Comparison of ENCODE assay signal across 10 cellular contexts in genomic region chr2:219274392-219274921, GRCh38. TPM values are rescaled to one million over a fixed set of nuclear protein-coding genes. Genes with fewer than 3 reads are reported as not detected.
DNase-seq lines count a peak whose midpoint lies in the region; ATAC-seq and TF ChIP-seq lines count a peak whose summit lies in the region.
"Had no signal": no experiment of that assay in that cellular context is flagged by ENCODE, and none has a peak within 500 bp of the region (broad histone marks: within the 10 kb centered on the region; RNA-seq: fewer than 3 reads in every experiment).

No MANE protein-coding gene starts in this region.

- no peaks in the 10 kb centered on the region for H3K36me3 Mint-ChIP-seq in activated CD8-positive, alpha-beta T cell treated with anti-CD3 and anti-CD28 coated beads for 36 hours (ENCODE audit: low read depth)
- H3K36me3 Mint-ChIP-seq: activated naive CD8-positive, alpha-beta T cell had no signal

- H3K9me3 ChIP-seq in RWPE2 (ENCODE audit: severe bottlenecking) (no peaks in the 10 kb centered on the region), fibroblast of lung (ENCODE audit: control insufficient read depth, insufficient read depth, low read depth, low read length) (no peaks in the 10 kb centered on the region), Karpas-422 (ENCODE audit: low read length) (no peaks in the 10 kb centered on the region)

- H3K79me2 ChIP-seq in fibroblast of lung (ENCODE audit: control insufficient read depth, insufficient read depth, low read length) (no peaks in the 10 kb centered on the region), Karpas-422 (ENCODE audit: low read length) (no peaks in the 10 kb centered on the region)

- peak overlapping the region; percentile 75 for H3K4me2 ChIP-seq in fibroblast of lung (ENCODE audit: extremely low read depth, insufficient read depth, low read length)
- no peak overlapping the region for H3K4me2 ChIP-seq in Karpas-422 (ENCODE audit: low read depth, low read length, poor library complexity, severe bottlenecking)

- peaks cover 21% of the 10 kb centered on the region for H3K4me1 Mint-ChIP-seq in activated CD8-positive, alpha-beta T cell treated with anti-CD3 and anti-CD28 coated beads for 36 hours (ENCODE audit: low read depth)

- H3K27me3 Mint-ChIP-seq in activated CD8-positive, alpha-beta T cell treated with anti-CD3 and anti-CD28 coated beads for 36 hours = no peaks in the 10 kb centered on the region
- H3K27me3 Mint-ChIP-seq: activated naive CD8-positive, alpha-beta T cell had no signal

- TF ChIP-seq CTCF in RWPE2 (IDR thresholded peaks at IDR 0.05; ENCODE audit: poor library complexity, severe bottlenecking) = peak; percentile 8
- no peak for TF ChIP-seq CTCF in fibroblast of lung (conservative IDR thresholded peaks at IDR 0.05 in 1 of 2, IDR thresholded peaks at IDR 0.05 in 1 of 2; ENCODE audit: low read depth in 1 of 2, low read length in 2 of 2)
- TF ChIP-seq CTCF in activated CD8-positive, alpha-beta T cell treated with anti-CD3 and anti-CD28 coated beads for 36 hours (IDR thresholded peaks at IDR 0.05) = no peak

- H3K9ac ChIP-seq in fibroblast of lung (ENCODE audit: insufficient read depth, low read length) (no peak overlapping the region), rectal smooth muscle tissue (ENCODE audit: low read length) (no peak overlapping the region), Karpas-422 (ENCODE audit: low read length) (no peak overlapping the region)

- H4K20me1 ChIP-seq in fibroblast of lung (ENCODE audit: control insufficient read depth, extremely low read depth, insufficient read depth, low read length) (no peaks in the 10 kb centered on the region), Karpas-422 (ENCODE audit: insufficient read depth, low read depth, low read length) (peaks cover 4% of the 10 kb centered on the region; the same call in 1 of the 2 replicates)

- H3K4me1 ChIP-seq in RWPE2 (ENCODE audit: insufficient read depth, poor library complexity, severe bottlenecking) (peaks cover 53% of the 10 kb centered on the region), fibroblast of lung (ENCODE audit: control insufficient read depth, extremely low read depth, insufficient read depth, low read length) (peaks cover 23% of the 10 kb centered on the region), rectal smooth muscle tissue (ENCODE audit: control insufficient read depth, insufficient read depth, low read length) (peaks cover 17% of the 10 kb centered on the region), Karpas-422 (ENCODE audit: low read length) (peaks cover 24% of the 10 kb centered on the region)

- no peak overlapping the region for H3K27ac Mint-ChIP-seq in activated CD8-positive, alpha-beta T cell treated with anti-CD3 and anti-CD28 coated beads for 36 hours
- H3K27ac Mint-ChIP-seq: activated naive CD8-positive, alpha-beta T cell had no signal

- H3K4me3 ChIP-seq in RWPE2 (ENCODE audit: severe bottlenecking) (no peak overlapping the region), fibroblast of lung (replicated peaks in 1 of 4; ENCODE audit: control extremely low read depth in 1 of 4, insufficient read depth in 1 of 4, low read depth in 3 of 4, low read length in 4 of 4) (peak overlapping the region in 1 of 4 experiments; percentile 2), rectal smooth muscle tissue (ENCODE audit: low read length) (no peak overlapping the region), Karpas-422 (ENCODE audit: low read length) (no peak overlapping the region)

- intact Hi-C loops in activated CD8-positive, alpha-beta T cell treated with anti-CD3 and anti-CD28 coated beads for 36 hours (cut with micrococcal nuclease) = no loop called here

- H3K4me3 Mint-ChIP-seq in activated CD8-positive, alpha-beta T cell treated with anti-CD3 and anti-CD28 coated beads for 36 hours = no peak overlapping the region
- H3K4me3 Mint-ChIP-seq: activated naive CD8-positive, alpha-beta T cell had no signal

- DNase-seq in ELR (ENCODE audit: low read depth) (peak; percentile 84), RWPE2 (ENCODE audit: low spot score) (no peak), fibroblast of lung (ENCODE audit: low read depth in 2 of 2) (peak; percentile 42 to 89), NCI-H2081 (lab: John Stamatoyannopoulos, UW) (no peak), Karpas-422 (no peak)
- DNase-seq in activated CD8-positive, alpha-beta T cell treated with anti-CD3 and anti-CD28 coated beads for 36 hours = no peak
- DNase-seq in effector CD4-positive, alpha-beta T cell = no peak
- DNase-seq: stimulated activated naive CD4-positive, alpha-beta T cell treated with Interleukin-2 at 50 U/mL for 16 hours had no signal

- H3K27me3 ChIP-seq in RWPE2 (ENCODE audit: insufficient read depth, poor library complexity, severe bottlenecking) (no peaks in the 10 kb centered on the region), fibroblast of lung (ENCODE audit: control insufficient read depth, insufficient read depth, low read length) (peaks cover 7% of the 10 kb centered on the region), rectal smooth muscle tissue (ENCODE audit: control insufficient read depth, insufficient read depth, low read length) (no peaks in the 10 kb centered on the region), Karpas-422 (ENCODE audit: low read length) (no peaks in the 10 kb centered on the region)

- POLR2A ChIA-PET in activated CD8-positive, alpha-beta T cell treated with anti-CD3 and anti-CD28 coated beads for 36 hours (lab: Charles Lee) = interaction anchor here (1.1 to 1.3 kb wide), 2 partner anchors 19 to 57 kb away, joined by 3 read pairs; no protein-coding TSS in a partner anchor

- H3K9me3 Mint-ChIP-seq in activated CD8-positive, alpha-beta T cell treated with anti-CD3 and anti-CD28 coated beads for 36 hours = no peaks in the 10 kb centered on the region

- H3K9me2 ChIP-seq in Karpas-422 (replicated peaks; ENCODE audit: insufficient read depth, low read length) = no peaks in the 10 kb centered on the region

- H3K36me3 ChIP-seq in RWPE2 (ENCODE audit: low read depth) (no peaks in the 10 kb centered on the region), fibroblast of lung (ENCODE audit: control insufficient read depth, insufficient read depth, low read length) (no peaks in the 10 kb centered on the region), rectal smooth muscle tissue (ENCODE audit: control insufficient read depth, insufficient read depth, low read length) (no peaks in the 10 kb centered on the region), Karpas-422 (ENCODE audit: insufficient read depth, low read length) (no peaks in the 10 kb centered on the region)

- H2AFZ ChIP-seq in fibroblast of lung (ENCODE audit: low read length) (peak overlapping the region; percentile 44), Karpas-422 (ENCODE audit: low read length) (no peak overlapping the region)

- CTCF ChIA-PET in activated CD8-positive, alpha-beta T cell treated with anti-CD3 and anti-CD28 coated beads for 36 hours (lab: Charles Lee) = interaction anchor here (0.8 to 15.5 kb wide), 3 partner anchors 19 to 24 kb away, joined by 3 to 336 read pairs (median 3); no protein-coding TSS in a partner anchor

- H3K27ac ChIP-seq in RWPE2 (ENCODE audit: poor library complexity, severe bottlenecking) = peak overlapping the region; percentile 100
- H3K27ac ChIP-seq in fibroblast of lung (ENCODE audit: insufficient read depth, low read length) = peak overlapping the region; percentile 53
- H3K27ac ChIP-seq in rectal smooth muscle tissue (ENCODE audit: low read depth, low read length) = peak overlapping the region; percentile 18
- H3K27ac ChIP-seq in Karpas-422 (ENCODE audit: low read length) = no peak overlapping the region

- ATAC-seq in RWPE2 (ENCODE audit: low read depth) = peak; percentile 48
- no peak for ATAC-seq in activated CD8-positive, alpha-beta T cell treated with anti-CD3 and anti-CD28 coated beads for 36 hours

RNA-seq across cellular contexts. Expression of gene DNAJB2, which starts 4.7 kb away (rescaled TPM):
- 55.2 and 81.3 TPM in 2 replicates for total RNA-seq in fibroblast of lung
- 24.9 and 29.8 TPM in 2 replicates for polyA plus RNA-seq in fibroblast of lung
- polyA plus RNA-seq in fibroblast of lung (2012) = 41.3 and 41.7 TPM in 2 replicates
- polyA minus RNA-seq in fibroblast of lung (ENCODE audit: low replicate concordance) = 72.4 and 88.4 TPM in 2 replicates
- 10 to 100 TPM; 61.8 to 63.3 TPM for total RNA-seq in activated CD8-positive, alpha-beta T cell treated with anti-CD3 and anti-CD28 coated beads for 36 hours
- total RNA-seq in Karpas-422 (2014; rRNA removed; shearing (Covaris generic); ENCODE audit: low replicate concordance) = 30.9 and 55.8 TPM in 2 replicates

RNA-seq across cellular contexts. Expression of gene TUBA4A, which starts 20.7 kb away (rescaled TPM):
- total RNA-seq in fibroblast of lung = 5.6 and 7.7 TPM in 2 replicates
- polyA plus RNA-seq in fibroblast of lung = 14.7 and 34.2 TPM in 2 replicates
- polyA plus RNA-seq in fibroblast of lung (2012) = 9.0 and 21.6 TPM in 2 replicates
- polyA minus RNA-seq in fibroblast of lung (ENCODE audit: low replicate concordance) = 32.2 and 48.9 TPM in 2 replicates
- total RNA-seq in activated CD8-positive, alpha-beta T cell treated with anti-CD3 and anti-CD28 coated beads for 36 hours = 100 to 1,000 TPM; 226 TPM
- total RNA-seq in Karpas-422 (2014; rRNA removed; shearing (Covaris generic); ENCODE audit: low replicate concordance) = 32.6 and 61.8 TPM in 2 replicates

RNA-seq across cellular contexts. Expression of gene TUBA4B, which starts 21.4 kb away (rescaled TPM):
- total RNA-seq in fibroblast of lung = not detected in 2 replicates
- polyA plus RNA-seq in fibroblast of lung = not detected in 2 replicates
- polyA plus RNA-seq in fibroblast of lung (2012) = not detected in 2 replicates
- not detected in 2 replicates for polyA minus RNA-seq in fibroblast of lung (ENCODE audit: low replicate concordance)
- not detected for total RNA-seq in activated CD8-positive, alpha-beta T cell treated with anti-CD3 and anti-CD28 coated beads for 36 hours
- total RNA-seq in Karpas-422 (2014; rRNA removed; shearing (Covaris generic); ENCODE audit: low replicate concordance) = not detected in 2 replicates

RNA-seq across cellular contexts. Expression of gene STK16, which starts 29.2 kb away (rescaled TPM):
- total RNA-seq in fibroblast of lung = 26.7 and 30.7 TPM in 2 replicates
- 35.7 and 42.8 TPM in 2 replicates for polyA plus RNA-seq in fibroblast of lung
- polyA plus RNA-seq in fibroblast of lung (2012) = 32.5 and 40.0 TPM in 2 replicates
- polyA minus RNA-seq in fibroblast of lung (ENCODE audit: low replicate concordance) = 63.1 and 132 TPM in 2 replicates
- 10 to 100 TPM; 34.4 to 35.4 TPM for total RNA-seq in activated CD8-positive, alpha-beta T cell treated with anti-CD3 and anti-CD28 coated beads for 36 hours
- 22.8 and 30.7 TPM in 2 replicates for total RNA-seq in Karpas-422 (2014; rRNA removed; shearing (Covaris generic); ENCODE audit: low replicate concordance)

RNA-seq across cellular contexts. Expression of gene GLB1L, which starts 29.2 kb away (rescaled TPM):
- 28.2 and 47.0 TPM in 2 replicates for total RNA-seq in fibroblast of lung
- polyA plus RNA-seq in fibroblast of lung = 12.8 and 16.9 TPM in 2 replicates
- polyA plus RNA-seq in fibroblast of lung (2012) = 7.6 and 9.6 TPM in 2 replicates
- 12.4 and 16.9 TPM in 2 replicates for polyA minus RNA-seq in fibroblast of lung (ENCODE audit: low replicate concordance)
- 1 to 10 TPM; 1.2 to 2.8 TPM for total RNA-seq in activated CD8-positive, alpha-beta T cell treated with anti-CD3 and anti-CD28 coated beads for 36 hours
- total RNA-seq in Karpas-422 (2014; rRNA removed; shearing (Covaris generic); ENCODE audit: low replicate concordance) = 4.3 and 6.4 TPM in 2 replicates

Comparison
In these comparisons a context has a peak if more than half of its experiments do, and no peak if none do; other contexts are left out.
1. DNase-seq: peak in ELR (single experiment) and fibroblast of lung (2 of 2); none in RWPE2 (single experiment), NCI-H2081 (0 of 2), activated CD8-positive, alpha-beta T cell treated with anti-CD3 and anti-CD28 coated beads for 36 hours (single experiment), effector CD4-positive, alpha-beta T cell (single experiment) and Karpas-422 (single experiment).